In the genomic region with DNA sequence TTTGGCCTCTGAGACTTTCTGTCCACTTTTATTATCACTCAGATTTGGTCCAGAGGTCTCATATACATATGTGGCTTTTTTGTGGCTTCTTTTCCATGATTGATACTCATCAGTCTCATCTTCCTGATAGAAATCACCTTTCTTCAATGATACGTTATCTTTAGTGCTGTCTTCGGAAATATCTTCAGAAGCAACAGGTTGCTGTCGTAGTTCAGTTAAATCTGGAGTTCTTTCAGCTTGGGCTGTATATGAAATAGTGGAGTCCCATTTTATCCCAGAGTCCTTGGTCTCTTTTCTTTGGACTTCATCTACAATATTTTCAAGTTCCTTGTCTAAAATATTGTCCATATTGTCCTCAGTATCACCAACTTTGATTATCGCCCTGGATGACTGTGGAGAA, we compare ENCODE assay signal across 1 cellular context.
TF ChIP-seq lines count a peak whose summit lies in the region.

No MANE protein-coding gene starts in this region.

TF ChIP-seq in HCT116, 20 proteins besides CTCF, POLR2A, EP300 and RAD21:
- TF ChIP-seq TCF7L2 (IDR thresholded peaks at IDR 0.05; ENCODE audit: borderline replicate concordance, extremely low read depth, insufficient read depth, insufficient read length), result no peak
- TF ChIP-seq, protein P1, sequence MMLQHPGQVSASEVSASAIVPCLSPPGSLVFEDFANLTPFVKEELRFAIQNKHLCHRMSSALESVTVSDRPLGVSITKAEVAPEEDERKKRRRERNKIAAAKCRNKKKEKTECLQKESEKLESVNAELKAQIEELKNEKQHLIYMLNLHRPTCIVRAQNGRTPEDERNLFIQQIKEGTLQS (IDR thresholded peaks at IDR 0.05), result no peak
- no peak for TF ChIP-seq SP1 (IDR thresholded peaks at IDR 0.05; ENCODE audit: low read depth)
- TF ChIP-seq FOSL1 (IDR thresholded peaks at IDR 0.05; ENCODE audit: low read depth), result no peak
